2 cellular contexts compared by ENCODE assay signal in the genomic region with DNA sequence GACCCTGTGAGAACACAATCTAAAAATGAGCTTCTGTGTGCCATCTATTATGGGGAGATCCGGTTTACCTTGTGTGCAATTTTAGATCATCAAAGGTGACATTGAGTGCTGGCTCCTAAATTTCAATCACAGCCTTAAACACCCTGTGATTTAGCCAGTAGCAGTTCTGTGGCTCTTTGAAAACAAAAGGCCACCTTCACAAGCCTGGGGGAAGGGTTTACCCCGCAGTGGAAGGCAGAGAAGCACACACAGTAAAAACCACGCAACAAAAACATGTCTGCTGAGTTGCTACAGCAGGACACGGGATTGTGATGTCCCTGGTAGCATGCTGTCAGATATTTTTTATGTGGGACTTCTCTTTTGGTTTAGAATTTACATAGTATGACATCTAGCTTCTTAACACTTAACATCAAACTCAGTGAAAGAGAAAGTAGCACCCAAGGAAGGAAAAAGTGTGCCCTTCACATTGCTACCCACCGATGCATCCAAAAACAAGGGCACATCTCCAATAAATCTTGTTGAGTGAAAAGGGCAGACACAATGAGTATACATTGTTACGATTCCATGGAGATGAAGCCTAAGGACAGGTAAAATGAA.
TF ChIP-seq lines count a peak whose summit lies in the region.

No MANE protein-coding gene starts in this region.

TF ChIP-seq in SK-N-SH, 30 proteins besides CTCF, POLR2A, EP300 and RAD21 (continued from another document):
- TF ChIP-seq, protein P1, sequence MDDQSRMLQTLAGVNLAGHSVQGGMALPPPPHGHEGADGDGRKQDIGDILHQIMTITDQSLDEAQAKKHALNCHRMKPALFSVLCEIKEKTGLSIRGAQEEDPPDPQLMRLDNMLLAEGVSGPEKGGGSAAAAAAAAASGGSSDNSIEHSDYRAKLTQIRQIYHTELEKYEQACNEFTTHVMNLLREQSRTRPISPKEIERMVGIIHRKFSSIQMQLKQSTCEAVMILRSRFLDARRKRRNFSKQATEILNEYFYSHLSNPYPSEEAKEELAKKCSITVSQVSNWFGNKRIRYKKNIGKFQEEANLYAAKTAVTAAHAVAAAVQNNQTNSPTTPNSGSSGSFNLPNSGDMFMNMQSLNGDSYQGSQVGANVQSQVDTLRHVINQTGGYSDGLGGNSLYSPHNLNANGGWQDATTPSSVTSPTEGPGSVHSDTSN (IDR thresholded peaks at IDR 0.05), result no peak
- no peak for TF ChIP-seq MEF2A (IDR thresholded peaks at IDR 0.05; ENCODE audit: borderline replicate concordance, low read depth)
- TF ChIP-seq RCOR1 (IDR thresholded peaks at IDR 0.05; ENCODE audit: low read length), result no peak
- TF ChIP-seq RFX5 (IDR thresholded peaks at IDR 0.05; ENCODE audit: low read length), result no peak
- TF ChIP-seq FOSL2 (IDR thresholded peaks at IDR 0.05; ENCODE audit: borderline replicate concordance, low read depth), result no peak
- TF ChIP-seq, protein P2, sequence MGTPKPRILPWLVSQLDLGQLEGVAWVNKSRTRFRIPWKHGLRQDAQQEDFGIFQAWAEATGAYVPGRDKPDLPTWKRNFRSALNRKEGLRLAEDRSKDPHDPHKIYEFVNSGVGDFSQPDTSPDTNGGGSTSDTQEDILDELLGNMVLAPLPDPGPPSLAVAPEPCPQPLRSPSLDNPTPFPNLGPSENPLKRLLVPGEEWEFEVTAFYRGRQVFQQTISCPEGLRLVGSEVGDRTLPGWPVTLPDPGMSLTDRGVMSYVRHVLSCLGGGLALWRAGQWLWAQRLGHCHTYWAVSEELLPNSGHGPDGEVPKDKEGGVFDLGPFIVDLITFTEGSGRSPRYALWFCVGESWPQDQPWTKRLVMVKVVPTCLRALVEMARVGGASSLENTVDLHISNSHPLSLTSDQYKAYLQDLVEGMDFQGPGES (IDR thresholded peaks at IDR 0.05; ENCODE audit: low read depth, low read length), result no peak
- no peak for TF ChIP-seq JUND (IDR thresholded peaks at IDR 0.05)
- no peak for TF ChIP-seq FOXJ3 (CRISPR knock-in tag; IDR thresholded peaks at IDR 0.05)
- TF ChIP-seq, protein P3, sequence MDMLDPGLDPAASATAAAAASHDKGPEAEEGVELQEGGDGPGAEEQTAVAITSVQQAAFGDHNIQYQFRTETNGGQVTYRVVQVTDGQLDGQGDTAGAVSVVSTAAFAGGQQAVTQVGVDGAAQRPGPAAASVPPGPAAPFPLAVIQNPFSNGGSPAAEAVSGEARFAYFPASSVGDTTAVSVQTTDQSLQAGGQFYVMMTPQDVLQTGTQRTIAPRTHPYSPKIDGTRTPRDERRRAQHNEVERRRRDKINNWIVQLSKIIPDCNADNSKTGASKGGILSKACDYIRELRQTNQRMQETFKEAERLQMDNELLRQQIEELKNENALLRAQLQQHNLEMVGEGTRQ (IDR thresholded peaks at IDR 0.05; ENCODE audit: borderline replicate concordance, low read depth, low read length), result no peak
- no peak for TF ChIP-seq GABPA (IDR thresholded peaks at IDR 0.05; ENCODE audit: low read depth)
- TF ChIP-seq FOXM1 (IDR thresholded peaks at IDR 0.05; ENCODE audit: low read depth), result no peak
- TF ChIP-seq, protein P4, sequence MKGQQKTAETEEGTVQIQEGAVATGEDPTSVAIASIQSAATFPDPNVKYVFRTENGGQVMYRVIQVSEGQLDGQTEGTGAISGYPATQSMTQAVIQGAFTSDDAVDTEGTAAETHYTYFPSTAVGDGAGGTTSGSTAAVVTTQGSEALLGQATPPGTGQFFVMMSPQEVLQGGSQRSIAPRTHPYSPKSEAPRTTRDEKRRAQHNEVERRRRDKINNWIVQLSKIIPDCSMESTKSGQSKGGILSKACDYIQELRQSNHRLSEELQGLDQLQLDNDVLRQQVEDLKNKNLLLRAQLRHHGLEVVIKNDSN (IDR thresholded peaks at IDR 0.05; ENCODE audit: borderline replicate concordance, low read depth), result no peak
- no peak for TF ChIP-seq ELF1 (IDR thresholded peaks at IDR 0.05)
- TF ChIP-seq GATA2 (CRISPR knock-in tag; IDR thresholded peaks at IDR 0.05), result no peak

TF ChIP-seq in SK-N-SH treated with all-trans-retinoic acid at 6 μM for 48 hours, 23 proteins besides CTCF, POLR2A, EP300 and RAD21 (continued from another document):
- TF ChIP-seq, protein P5, sequence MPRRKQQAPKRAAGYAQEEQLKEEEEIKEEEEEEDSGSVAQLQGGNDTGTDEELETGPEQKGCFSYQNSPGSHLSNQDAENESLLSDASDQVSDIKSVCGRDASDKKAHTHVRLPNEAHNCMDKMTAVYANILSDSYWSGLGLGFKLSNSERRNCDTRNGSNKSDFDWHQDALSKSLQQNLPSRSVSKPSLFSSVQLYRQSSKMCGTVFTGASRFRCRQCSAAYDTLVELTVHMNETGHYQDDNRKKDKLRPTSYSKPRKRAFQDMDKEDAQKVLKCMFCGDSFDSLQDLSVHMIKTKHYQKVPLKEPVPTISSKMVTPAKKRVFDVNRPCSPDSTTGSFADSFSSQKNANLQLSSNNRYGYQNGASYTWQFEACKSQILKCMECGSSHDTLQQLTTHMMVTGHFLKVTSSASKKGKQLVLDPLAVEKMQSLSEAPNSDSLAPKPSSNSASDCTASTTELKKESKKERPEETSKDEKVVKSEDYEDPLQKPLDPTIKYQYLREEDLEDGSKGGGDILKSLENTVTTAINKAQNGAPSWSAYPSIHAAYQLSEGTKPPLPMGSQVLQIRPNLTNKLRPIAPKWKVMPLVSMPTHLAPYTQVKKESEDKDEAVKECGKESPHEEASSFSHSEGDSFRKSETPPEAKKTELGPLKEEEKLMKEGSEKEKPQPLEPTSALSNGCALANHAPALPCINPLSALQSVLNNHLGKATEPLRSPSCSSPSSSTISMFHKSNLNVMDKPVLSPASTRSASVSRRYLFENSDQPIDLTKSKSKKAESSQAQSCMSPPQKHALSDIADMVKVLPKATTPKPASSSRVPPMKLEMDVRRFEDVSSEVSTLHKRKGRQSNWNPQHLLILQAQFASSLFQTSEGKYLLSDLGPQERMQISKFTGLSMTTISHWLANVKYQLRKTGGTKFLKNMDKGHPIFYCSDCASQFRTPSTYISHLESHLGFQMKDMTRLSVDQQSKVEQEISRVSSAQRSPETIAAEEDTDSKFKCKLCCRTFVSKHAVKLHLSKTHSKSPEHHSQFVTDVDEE (CRISPR knock-in tag; IDR thresholded peaks at IDR 0.05), result no peak
- TF ChIP-seq TOX (CRISPR knock-in tag; IDR thresholded peaks at IDR 0.05; ENCODE audit: borderline replicate concordance), result no peak
